ENCODE assay signal across 1 cellular context in genomic region chr14:49895480-49895879, GRCh38.
TF ChIP-seq lines count a peak whose summit lies in the region.

No MANE protein-coding gene starts in this region.

TF ChIP-seq in GM23338, 12 proteins besides CTCF, POLR2A, EP300 and RAD21 (continued from another document):
- TF ChIP-seq ZNF462 (CRISPR knock-in tag; IDR thresholded peaks at IDR 0.05) (no peak), REST (IDR thresholded peaks at IDR 0.05; ENCODE audit: unreplicated experiment) (no peak), ETS1 (IDR thresholded peaks at IDR 0.05) (no peak), NANOG (IDR thresholded peaks at IDR 0.05; ENCODE audit: borderline replicate concordance) (no peak), ZNF114 (CRISPR knock-in tag; IDR thresholded peaks at IDR 0.05) (no peak), POLR2AphosphoS5 (IDR thresholded peaks at IDR 0.05; ENCODE audit: low read depth) (no peak), EZH2 (IDR thresholded peaks at IDR 0.05; ENCODE audit: low read depth, unreplicated experiment) (no peak)
TF ChIP-seq in GM23338: peak in this region for 0.
